31 cellular contexts compared by ENCODE assay signal in genomic region chr7:66363655-66364054, GRCh38.
"Had no signal": no experiment of that assay in that cellular context is flagged by ENCODE, and none has a peak within 500 bp of the region (broad histone marks: within the 10 kb centered on the region; RNA-seq: fewer than 3 reads in every experiment).

No MANE protein-coding gene starts in this region.

- H3K9me3 ChIP-seq: adrenal gland had no signal

- DNase-seq: activated B cell treated with CpG ODN at 0.5 μM for 24 hours; activated CD4-positive, alpha-beta memory T cell treated with anti-CD3 and anti-CD28 coated beads for 36 hours; activated CD4-positive, alpha-beta T cell treated with anti-CD3 and anti-CD28 coated beads for 4 hours; activated CD4-positive, alpha-beta T cell treated with anti-CD3 and anti-CD28 coated beads, Interleukin-2, amount 10 ng/mL, durations not matched to agents 24 days and 14 days; activated CD4-positive, alpha-beta T cell treated with anti-CD3 and anti-CD28 coated beads, Interleukin-2, amount 50 U/mL, for 1 hour; activated CD4-positive, alpha-beta T cell treated with anti-CD3 and anti-CD28 coated beads, Interleukin-2, amount 50 U/mL, for 4 hours; activated CD4-positive, CD25-positive, alpha-beta regulatory T cell treated with anti-CD3 and anti-CD28 coated beads, Interleukin-2, amount 50 U/mL, for 72 hours; activated CD8-positive, alpha-beta memory T cell treated with anti-CD3 and anti-CD28 coated beads, Interleukin-2, amount 10 ng/mL, durations not matched to agents 7 days and 5 days; activated CD8-positive, alpha-beta T cell treated with anti-CD3 and anti-CD28 coated beads for 36 hours; activated effector memory CD4-positive, alpha-beta T cell treated with anti-CD3 and anti-CD28 coated beads, Interleukin-2, amount 50 U/mL, for 16 hours; activated gamma-delta T cell treated with Interleukin-2 at 50 U/mL for 16 hours; activated naive CD4-positive, alpha-beta T cell; activated naive CD4-positive, alpha-beta T cell treated with anti-CD3 and anti-CD28 coated beads for 36 hours; activated naive CD4-positive, alpha-beta T cell treated with anti-CD3 and anti-CD28 coated beads, Interleukin-2, amount 50 U/mL, for 16 hours; activated naive CD8-positive, alpha-beta T cell treated with anti-CD3 and anti-CD28 coated beads for 36 hours; activated T-cell treated with anti-CD3 and anti-CD28 coated beads for 4 hours; activated T-cell treated with anti-CD3 and anti-CD28 coated beads, Interleukin-2, amount 50 U/mL, for 1 hour; activated T-cell treated with anti-CD3 and anti-CD28 coated beads, Interleukin-2, amount 50 U/mL, for 4 hours; activated T-cell treated with anti-CD3 and anti-CD28 coated beads, Interleukin-2, amount 50 U/mL, for 72 hours; amniotic stem cell; aorta; caudate nucleus; cerebellar nuclear complex; T-helper 1 cell; T-helper 2 cell; T-helper 9 cell had no signal

- H3K4me1 ChIP-seq: adrenal gland had no signal

- H3K27me3 ChIP-seq: adrenal gland, cardiac muscle cell had no signal

- H3K27ac ChIP-seq: adrenal gland, cardiac muscle cell, VCaP had no signal

- H3K36me3 ChIP-seq: adrenal gland, cardiac muscle cell had no signal

- H3K4me3 ChIP-seq: adrenal gland, cardiac muscle cell had no signal

- ATAC-seq: activated CD8-positive, alpha-beta memory T cell treated with anti-CD3 and anti-CD28 coated beads, Interleukin-2, amount 10 ng/mL, durations not matched to agents 7 days and 5 days; activated CD8-positive, alpha-beta T cell treated with anti-CD3 and anti-CD28 coated beads for 36 hours; activated naive CD4-positive, alpha-beta T cell treated with anti-CD3 and anti-CD28 coated beads, Interleukin-2, amount 50 U/mL, for 72 hours; activated T-cell treated with anti-CD3 and anti-CD28 coated beads, Interleukin-2, amount 50 U/mL, for 4 hours; activated T-cell treated with anti-CD3 and anti-CD28 coated beads, Interleukin-2, amount 50 U/mL, for 72 hours; activated T-helper 17 cell treated with anti-CD3 and anti-CD28 coated beads, Interleukin-2, amount 50 U/mL, for 72 hours had no signal
